In the genomic region with DNA sequence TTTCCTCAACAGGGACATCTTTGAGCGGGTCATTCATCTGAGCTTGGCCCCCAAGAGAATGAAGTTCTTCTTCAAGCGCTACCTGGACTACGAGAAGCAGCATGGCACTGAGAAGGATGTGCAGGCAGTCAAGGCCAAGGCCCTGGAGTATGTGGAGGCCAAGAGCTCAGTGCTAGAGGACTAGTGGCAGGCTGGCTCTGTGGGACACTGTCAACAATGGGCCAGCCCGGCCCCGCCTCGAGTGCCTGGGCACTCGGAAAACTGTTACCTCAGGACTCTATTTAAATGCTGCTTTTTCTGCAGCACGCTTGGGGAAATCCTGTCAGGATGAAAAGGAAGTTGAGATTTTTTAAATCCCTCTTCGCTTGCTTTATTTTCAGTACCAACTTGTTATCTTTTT, we compare ENCODE assay signal across 15 cellular contexts. TPM values are rescaled to one million over a fixed set of nuclear protein-coding genes. Genes with fewer than 3 reads are reported as not detected.
A peak's percentile ranks its signal among the peaks of the same experiment; 100 is the strongest.
DNase-seq lines count a peak whose midpoint lies in the region; ATAC-seq, FAIRE-seq and TF ChIP-seq lines count a peak whose summit lies in the region.
"Had no signal": no experiment of that assay in that cellular context is flagged by ENCODE, and none has a peak within 500 bp of the region (broad histone marks: within the 10 kb centered on the region; RNA-seq: fewer than 3 reads in every experiment).

No MANE protein-coding gene starts in this region.

- H3K4me1 ChIP-seq in right lobe of liver: no peaks in the 10 kb centered on the region
- no peaks in the 10 kb centered on the region for H3K4me1 ChIP-seq in HepG2 (ENCODE audit: insufficient read depth, low read length)
- peaks cover 8 to 13% of the 10 kb centered on the region in 2 donors for H3K4me1 ChIP-seq in esophagus (ENCODE audit: control insufficient read depth in 2 of 2, insufficient read depth in 2 of 2, low read length in 1 of 2)
- peaks cover 0 to 44% (median 20%) of the 10 kb centered on the region in 4 donors for H3K4me1 ChIP-seq in sigmoid colon
- H3K4me1 ChIP-seq in vagina: peaks cover 81% of the 10 kb centered on the region
- H3K4me1 ChIP-seq in pancreas: no peaks in the 10 kb centered on the region

- H3K4me2 ChIP-seq in HepG2 (ENCODE audit: low read depth, low read length): no peak overlapping the region

- H3K9ac ChIP-seq in HepG2 (ENCODE audit: insufficient read depth, low read depth, low read length): no peak overlapping the region

- TF ChIP-seq EP300 in HepG2 (IDR thresholded peaks at IDR 0.05; ENCODE audit: low read depth in 2 of 2, low read length in 2 of 2) (no peak), HepG2 (CRISPR knock-in tag; IDR thresholded peaks at IDR 0.05; ENCODE audit: borderline replicate concordance) (no peak), sigmoid colon (IDR thresholded peaks at IDR 0.05) (no peak)

- H3K9me3 ChIP-seq in right lobe of liver (no peaks in the 10 kb centered on the region), HepG2 (ENCODE audit: low read length) (no peaks in the 10 kb centered on the region), esophagus (ENCODE audit: control insufficient read depth in 2 of 2, insufficient read depth in 1 of 2, low read depth in 1 of 2, low read length in 1 of 2) (no peaks in the 10 kb centered on the region), sigmoid colon (no peaks in the 10 kb centered on the region), vagina (no peaks in the 10 kb centered on the region), pancreas (no peaks in the 10 kb centered on the region)
- H3K9me3 ChIP-seq: colonic mucosa had no signal

- no peaks in the 10 kb centered on the region for H3K79me2 ChIP-seq in HepG2 (ENCODE audit: insufficient read depth, low read length)

- peak overlapping the region in 2 of 3 donors; percentile 18 to 65 for H3K27ac ChIP-seq in right lobe of liver
- no peak overlapping the region for H3K27ac ChIP-seq in HepG2 (ENCODE audit: extremely low read length, insufficient read depth, low read length)
- H3K27ac ChIP-seq in esophagus (ENCODE audit: low read depth in 2 of 2, low read length in 1 of 2): peak overlapping the region; percentile 68 to 77
- H3K27ac ChIP-seq in sigmoid colon: peak overlapping the region; percentile 66 to 88 (median 76)
- H3K27ac ChIP-seq in vagina: peak overlapping the region; percentile 89
- peak overlapping the region in 1 of 4 donors; percentile 28 for H3K27ac ChIP-seq in pancreas
- H3K27ac ChIP-seq: colonic mucosa had no signal

- FAIRE-seq in HepG2 (lab: Jason Lieb, UNC): no peak
- no peak for FAIRE-seq in pancreas (lab: Jason Lieb, UNC)

- no peaks in the 10 kb centered on the region for H4K20me1 ChIP-seq in HepG2 (ENCODE audit: insufficient read depth, low read length)

- intact Hi-C loops in right lobe of liver (cut with DNase I): no loop called here
- intact Hi-C loops in HepG2 (cut with micrococcal nuclease; ENCODE audit: unreplicated experiment): no loop called here
- intact Hi-C loops in sigmoid colon (cut with DNase I): no loop called here
- intact Hi-C loops in vagina (cut with DNase I): no loop called here
- intact Hi-C loops in pancreas (cut with DNase I): no loop called here

- no peak for TF ChIP-seq CTCF in right lobe of liver (IDR thresholded peaks at IDR 0.05)
- no peak for TF ChIP-seq CTCF in HepG2 (CRISPR knock-in tag; IDR thresholded peaks at IDR 0.05)
- no peak for TF ChIP-seq CTCF in sigmoid colon (IDR thresholded peaks at IDR 0.05)
- no peak for TF ChIP-seq CTCF in vagina (IDR thresholded peaks at IDR 0.05)
- TF ChIP-seq CTCF in pancreas (IDR thresholded peaks at IDR 0.05): no peak

- in situ Hi-C loops in HepG2 (cut with HindIII; ENCODE audit: extremely low pct_ligation_motif_present, low pct_unique_long_range_greater_than_20kb): no loop called here

- no peak for DNase-seq in right lobe of liver
- no peak for DNase-seq in HepG2 (ENCODE audit: low spot score)
- no peak for DNase-seq in sigmoid colon
- no peak for DNase-seq in vagina (ENCODE audit: extremely low spot score in 2 of 2)
- no peak for DNase-seq in DMS53 treated with DMSO at 0.1 percent for 48 hours (lab: John Stamatoyannopoulos, UW; ENCODE audit: unreplicated experiment)
- no peak for DNase-seq in pancreas
- no peak for DNase-seq in stimulated activated naive CD4-positive, alpha-beta T cell treated with Interleukin-2 at 50 U/mL for 16 hours (lab: John Stamatoyannopoulos, UW)
- DNase-seq: activated CD4-positive, alpha-beta T cell treated with anti-CD3 and anti-CD28 coated beads, Interleukin-2, amount 50 U/mL, for 48 hours; activated naive CD4-positive, alpha-beta T cell treated with anti-CD3 and anti-CD28 coated beads for 36 hours; colonic mucosa; naive thymus-derived CD8-positive, alpha-beta T cell; NCI-H2029; NCI-H774; stimulated activated CD4-positive, alpha-beta T cell treated with anti-CD3 and anti-CD28 coated beads, Interleukin-12 subunit alpha, Interleukin-12 subunit beta, amount 100 ng/mL, for 4 hours had no signal

- CTCF ChIA-PET in HepG2 (lab: Yijun Ruan, JAX; ENCODE audit: low intra/inter-chr PET ratio, low total read pairs): no interaction called here

- BruUV-seq in HepG2 (replicated peaks; lab: Mats Ljungman, UMichigan): no TSS peak

- H3K4me3 ChIP-seq in right lobe of liver: no peak overlapping the region
- H3K4me3 ChIP-seq in HepG2 (replicated peaks in 1 of 3; ENCODE audit: insufficient read depth in 1 of 3, low read depth in 2 of 3, low read length in 3 of 3): no peak overlapping the region
- H3K4me3 ChIP-seq in esophagus (ENCODE audit: low read depth in 1 of 2, low read length in 2 of 2): no peak overlapping the region
- no peak overlapping the region for H3K4me3 ChIP-seq in sigmoid colon
- no peak overlapping the region for H3K4me3 ChIP-seq in vagina
- H3K4me3 ChIP-seq in pancreas: no peak overlapping the region
- H3K4me3 ChIP-seq: colonic mucosa had no signal

- WGBS in right lobe of liver (ENCODE audit: insufficient coverage, low coverage, low lambda C conversion rate, missing lambda C conversion rate): 53% methylated on average over 6 of the region's 9 CpGs
- 96% methylated on average over 6 of the region's 9 CpGs for WGBS in HepG2 (ENCODE audit: low lambda C conversion rate)
- whole genome bisulfite sequencing in esophagus, 2 donors: 82 to 88% methylated on average over 9 of the region's 9 CpGs
- WGBS in sigmoid colon, 2 donors: 86 to 92% methylated on average over 9 of the region's 9 CpGs
- WGBS in pancreas, 2 donors: 88 to 97% methylated on average over 9 of the region's 9 CpGs

- POLR2A ChIA-PET in HepG2 (lab: Yijun Ruan, JAX): no interaction called here

- no peaks in the 10 kb centered on the region for H3K27me3 ChIP-seq in right lobe of liver
- no peaks in the 10 kb centered on the region for H3K27me3 ChIP-seq in HepG2 (ENCODE audit: control insufficient read depth in 1 of 2, insufficient read depth in 2 of 2, low read length in 2 of 2)
- H3K27me3 ChIP-seq in esophagus (ENCODE audit: control insufficient read depth in 1 of 2, insufficient read depth in 2 of 2, low read length in 2 of 2): no peaks in the 10 kb centered on the region
- H3K27me3 ChIP-seq in sigmoid colon: no peaks in the 10 kb centered on the region
- no peaks in the 10 kb centered on the region for H3K27me3 ChIP-seq in vagina
- no peaks in the 10 kb centered on the region for H3K27me3 ChIP-seq in pancreas
- H3K27me3 ChIP-seq: colonic mucosa had no signal

- TF ChIP-seq POLR2A in right lobe of liver (IDR thresholded peaks at IDR 0.05) (no peak), HepG2 (IDR thresholded peaks at IDR 0.05; ENCODE audit: insufficient read depth in 1 of 2, low read depth in 2 of 2, low read length in 2 of 2) (no peak), sigmoid colon (IDR thresholded peaks at IDR 0.05) (no peak), vagina (IDR thresholded peaks at IDR 0.05) (no peak)

- TF ChIP-seq RAD21 in HepG2 (CRISPR knock-in tag; IDR thresholded peaks at IDR 0.05): no peak

- ATAC-seq in right lobe of liver (no peak), HepG2 (no peak), pancreas (no peak)
- ATAC-seq: naive thymus-derived CD8-positive, alpha-beta T cell had no signal

- H3K36me3 ChIP-seq in right lobe of liver (peaks cover 0 to 57% (median 29%) of the 10 kb centered on the region in 4 donors), HepG2 (replicated peaks in 1 of 2; ENCODE audit: control insufficient read depth in 1 of 2, insufficient read depth in 2 of 2, low read length in 2 of 2) (peaks cover 33 to 55% of the 10 kb centered on the region in 2 experiments; a peak in 4 of 5 replicates), esophagus (ENCODE audit: control insufficient read depth in 2 of 2, insufficient read depth in 2 of 2, low read length in 1 of 2) (peaks cover 12 to 59% of the 10 kb centered on the region in 2 donors), sigmoid colon (peaks cover 11 to 91% (median 40%) of the 10 kb centered on the region in 4 donors), vagina (peaks cover 0 to 74% of the 10 kb centered on the region in 2 donors), pancreas (peaks cover 3 to 54% (median 34%) of the 10 kb centered on the region in 3 donors)
- H3K36me3 ChIP-seq: colonic mucosa had no signal

- no peak overlapping the region for H2AFZ ChIP-seq in HepG2 (ENCODE audit: low read length)

RNA-seq across cellular contexts. Expression of gene CALHM2, which starts 6.8 kb away (rescaled TPM):
- total RNA-seq in right lobe of liver (1 to 10 TPM; 2.3 to 5.7 (median 3.7) TPM), HepG2 (2016; rRNA removed; fragmentation: Illumina TruSeq; extraction: Trizol) (not detected in 2 replicates), sigmoid colon (10 to 100 TPM; 27.4 to 55.4 (median 46.4) TPM), vagina (94.3 TPM), pancreas (10 to 100 TPM in 1 of 6 donors, 1 to 10 TPM in 5; 1.1 to 14.0 (median 4.1) TPM)
- not detected in 2 replicates for total RNA-seq in HepG2 (2016; cell fraction: cytosol; rRNA removed; fragmentation: Illumina TruSeq; extraction: Trizol; ENCODE audit: low read depth)
- 0.06 TPM in 1 of 2 replicates, not detected in the other for total RNA-seq in HepG2 (2016; cell fraction: insoluble cytoplasmic fraction; rRNA removed; fragmentation: Illumina TruSeq; extraction: Trizol)
- total RNA-seq in HepG2 (2016; cell fraction: membrane; rRNA removed; fragmentation: Illumina TruSeq; extraction: Trizol): 0.10 TPM in 1 of 2 replicates, not detected in the other
- not detected in 2 replicates for total RNA-seq in HepG2 (2016; cell fraction: nucleus; rRNA removed; fragmentation: Illumina TruSeq; extraction: Trizol)
- polyA plus RNA-seq in HepG2 (2011; rRNA removed) (0.15 TPM in 1 of 2 replicates, not detected in the other), esophagus (1 to 10 TPM; 5.3 to 9.7 TPM), sigmoid colon (10 to 100 TPM in 2 of 3 donors, 1 to 10 TPM in 1; 5.5 to 20.4 (median 13.7) TPM), pancreas (1 to 10 TPM; 7.0 to 7.7 TPM)
- polyA plus RNA-seq in HepG2 (2011; cell fraction: cytosol; rRNA removed): 0.09 and 0.15 TPM in 2 replicates
- polyA plus RNA-seq in HepG2 (2011; cell fraction: nucleus; rRNA removed): 0.09 and 0.19 TPM in 2 replicates
- polyA plus RNA-seq in HepG2 (2012): 0.24 and 0.43 TPM in 2 replicates
- not detected in 2 replicates for polyA plus RNA-seq in HepG2 (2016; cell fraction: cytosol; fragmentation: Illumina TruSeq; extraction: Trizol; ENCODE audit: low read depth)
- polyA plus RNA-seq in HepG2 (2016; cell fraction: insoluble cytoplasmic fraction; fragmentation: Illumina TruSeq; extraction: Trizol; ENCODE audit: low read depth): not detected in 2 replicates
- polyA plus RNA-seq in HepG2 (2016; cell fraction: membrane; fragmentation: Illumina TruSeq; extraction: Trizol; ENCODE audit: low read depth): 0.17 TPM in 1 of 2 replicates, not detected in the other
- not detected in 2 replicates for polyA plus RNA-seq in HepG2 (2016; cell fraction: nucleus; fragmentation: Illumina TruSeq; extraction: Trizol; ENCODE audit: insufficient read depth, low read depth)
- polyA minus RNA-seq in HepG2 (2011; rRNA and poly(A)+ RNA removed; ENCODE audit: low replicate concordance): 0.24 and 3.0 TPM in 2 replicates
- polyA minus RNA-seq in HepG2 (2011; cell fraction: cytosol; rRNA and poly(A)+ RNA removed): not detected in 2 replicates
- not detected in 2 replicates for polyA minus RNA-seq in HepG2 (2011; cell fraction: nucleus; rRNA and poly(A)+ RNA removed)

RNA-seq across cellular contexts. Expression of gene CALHM1, which starts 13.3 kb away (rescaled TPM):
- total RNA-seq in right lobe of liver (not detected), HepG2 (2016; rRNA removed; fragmentation: Illumina TruSeq; extraction: Trizol) (0.04 TPM in 1 of 2 replicates, not detected in the other), sigmoid colon (not detected), vagina (not detected), pancreas (under 1 TPM in 1 of 6 donors, not detected in 5; 0.16 TPM)
- not detected in 2 replicates for total RNA-seq in HepG2 (2016; cell fraction: cytosol; rRNA removed; fragmentation: Illumina TruSeq; extraction: Trizol; ENCODE audit: low read depth)
- 0.06 TPM in 1 of 2 replicates, not detected in the other for total RNA-seq in HepG2 (2016; cell fraction: insoluble cytoplasmic fraction; rRNA removed; fragmentation: Illumina TruSeq; extraction: Trizol)
- total RNA-seq in HepG2 (2016; cell fraction: membrane; rRNA removed; fragmentation: Illumina TruSeq; extraction: Trizol): not detected in 2 replicates
- not detected in 2 replicates for total RNA-seq in HepG2 (2016; cell fraction: nucleus; rRNA removed; fragmentation: Illumina TruSeq; extraction: Trizol)
- polyA plus RNA-seq in HepG2 (2011; rRNA removed) (not detected in 2 replicates), esophagus (not detected), sigmoid colon (under 1 TPM in 1 of 3 donors, not detected in 2; 0.07 TPM), pancreas (not detected)
- not detected in 2 replicates for polyA plus RNA-seq in HepG2 (2011; cell fraction: cytosol; rRNA removed)
- not detected in 2 replicates for polyA plus RNA-seq in HepG2 (2011; cell fraction: nucleus; rRNA removed)
- not detected in 2 replicates for polyA plus RNA-seq in HepG2 (2012)
- polyA plus RNA-seq in HepG2 (2016; cell fraction: cytosol; fragmentation: Illumina TruSeq; extraction: Trizol; ENCODE audit: low read depth): not detected in 2 replicates
- not detected in 2 replicates for polyA plus RNA-seq in HepG2 (2016; cell fraction: insoluble cytoplasmic fraction; fragmentation: Illumina TruSeq; extraction: Trizol; ENCODE audit: low read depth)
- not detected in 2 replicates for polyA plus RNA-seq in HepG2 (2016; cell fraction: membrane; fragmentation: Illumina TruSeq; extraction: Trizol; ENCODE audit: low read depth)
- not detected in 2 replicates for polyA plus RNA-seq in HepG2 (2016; cell fraction: nucleus; fragmentation: Illumina TruSeq; extraction: Trizol; ENCODE audit: insufficient read depth, low read depth)
- not detected in 2 replicates for polyA minus RNA-seq in HepG2 (2011; rRNA and poly(A)+ RNA removed; ENCODE audit: low replicate concordance)
- polyA minus RNA-seq in HepG2 (2011; cell fraction: cytosol; rRNA and poly(A)+ RNA removed): not detected in 2 replicates
- polyA minus RNA-seq in HepG2 (2011; cell fraction: nucleus; rRNA and poly(A)+ RNA removed): not detected in 2 replicates
- total RNA-seq: activated naive CD4-positive, alpha-beta T cell treated with anti-CD3 and anti-CD28 coated beads for 36 hours; colonic mucosa; naive thymus-derived CD8-positive, alpha-beta T cell had no signal

RNA-seq across cellular contexts. Expression of gene CALHM3, which starts 33.7 kb away (rescaled TPM):
- total RNA-seq in right lobe of liver: not detected
- not detected in 2 replicates for total RNA-seq in HepG2 (2016; rRNA removed; fragmentation: Illumina TruSeq; extraction: Trizol)
- not detected in 2 replicates for total RNA-seq in HepG2 (2016; cell fraction: cytosol; rRNA removed; fragmentation: Illumina TruSeq; extraction: Trizol; ENCODE audit: low read depth)
- not detected in 2 replicates for total RNA-seq in HepG2 (2016; cell fraction: insoluble cytoplasmic fraction; rRNA removed; fragmentation: Illumina TruSeq; extraction: Trizol)
- total RNA-seq in HepG2 (2016; cell fraction: membrane; rRNA removed; fragmentation: Illumina TruSeq; extraction: Trizol): not detected in 2 replicates
- total RNA-seq in HepG2 (2016; cell fraction: nucleus; rRNA removed; fragmentation: Illumina TruSeq; extraction: Trizol): not detected in 2 replicates
- polyA plus RNA-seq in HepG2 (2011; rRNA removed): not detected in 2 replicates
- not detected in 2 replicates for polyA plus RNA-seq in HepG2 (2011; cell fraction: cytosol; rRNA removed)
- polyA plus RNA-seq in HepG2 (2011; cell fraction: nucleus; rRNA removed): not detected in 2 replicates
- not detected in 2 replicates for polyA plus RNA-seq in HepG2 (2012)
- not detected in 2 replicates for polyA plus RNA-seq in HepG2 (2016; cell fraction: cytosol; fragmentation: Illumina TruSeq; extraction: Trizol; ENCODE audit: low read depth)
- polyA plus RNA-seq in HepG2 (2016; cell fraction: insoluble cytoplasmic fraction; fragmentation: Illumina TruSeq; extraction: Trizol; ENCODE audit: low read depth): not detected in 2 replicates
- polyA plus RNA-seq in HepG2 (2016; cell fraction: membrane; fragmentation: Illumina TruSeq; extraction: Trizol; ENCODE audit: low read depth): not detected in 2 replicates
- polyA plus RNA-seq in HepG2 (2016; cell fraction: nucleus; fragmentation: Illumina TruSeq; extraction: Trizol; ENCODE audit: insufficient read depth, low read depth): not detected in 2 replicates
- 0.49 TPM in 1 of 2 replicates, not detected in the other for polyA minus RNA-seq in HepG2 (2011; rRNA and poly(A)+ RNA removed; ENCODE audit: low replicate concordance)
- not detected in 2 replicates for polyA minus RNA-seq in HepG2 (2011; cell fraction: cytosol; rRNA and poly(A)+ RNA removed)
- not detected in 2 replicates for polyA minus RNA-seq in HepG2 (2011; cell fraction: nucleus; rRNA and poly(A)+ RNA removed)
- not detected for polyA plus RNA-seq in esophagus
- total RNA-seq in sigmoid colon: not detected
- not detected for polyA plus RNA-seq in sigmoid colon
- not detected for total RNA-seq in vagina
- under 1 TPM; 0.08 to 0.58 (median 0.17) TPM for total RNA-seq in pancreas
- 1 to 10 TPM in 1 of 2 donors, under 1 TPM in 1; 0.11 to 1.5 TPM for polyA plus RNA-seq in pancreas
- total RNA-seq: activated naive CD4-positive, alpha-beta T cell treated with anti-CD3 and anti-CD28 coated beads for 36 hours; colonic mucosa; naive thymus-derived CD8-positive, alpha-beta T cell had no signal
- polyA plus RNA-seq: naive thymus-derived CD8-positive, alpha-beta T cell had no signal

RNA-seq across cellular contexts. Expression of gene NEURL1, which starts 48.1 kb away (rescaled TPM):
- total RNA-seq in right lobe of liver (1 to 10 TPM in 2 of 6 experiments, under 1 TPM in 3, not detected in 1; 0.10 to 1.6 (median 0.83) TPM), HepG2 (2016; rRNA removed; fragmentation: Illumina TruSeq; extraction: Trizol) (not detected in 2 replicates), sigmoid colon (under 1 TPM in 3 of 4 donors, not detected in 1; 0.41 to 0.71 (median 0.55) TPM), vagina (4.2 TPM), pancreas (10 to 100 TPM; 11.0 to 19.2 (median 17.6) TPM)
- not detected in 2 replicates for total RNA-seq in HepG2 (2016; cell fraction: cytosol; rRNA removed; fragmentation: Illumina TruSeq; extraction: Trizol; ENCODE audit: low read depth)
- not detected in 2 replicates for total RNA-seq in HepG2 (2016; cell fraction: insoluble cytoplasmic fraction; rRNA removed; fragmentation: Illumina TruSeq; extraction: Trizol)
- total RNA-seq in HepG2 (2016; cell fraction: membrane; rRNA removed; fragmentation: Illumina TruSeq; extraction: Trizol): not detected in 2 replicates
- not detected in 2 replicates for total RNA-seq in HepG2 (2016; cell fraction: nucleus; rRNA removed; fragmentation: Illumina TruSeq; extraction: Trizol)
- polyA plus RNA-seq in HepG2 (2011; rRNA removed) (0.01 TPM in 1 of 2 replicates, not detected in the other), esophagus (under 1 TPM; 0.10 to 0.11 TPM), sigmoid colon (10 to 100 TPM; 29.9 to 54.1 (median 31.8) TPM), pancreas (10 to 100 TPM; 36.3 to 69.9 TPM)
- 0.01 and 0.03 TPM in 2 replicates for polyA plus RNA-seq in HepG2 (2011; cell fraction: cytosol; rRNA removed)
- polyA plus RNA-seq in HepG2 (2011; cell fraction: nucleus; rRNA removed): 0.14 and 0.18 TPM in 2 replicates
- polyA plus RNA-seq in HepG2 (2012): 0.08 and 0.13 TPM in 2 replicates
- not detected in 2 replicates for polyA plus RNA-seq in HepG2 (2016; cell fraction: cytosol; fragmentation: Illumina TruSeq; extraction: Trizol; ENCODE audit: low read depth)
- polyA plus RNA-seq in HepG2 (2016; cell fraction: insoluble cytoplasmic fraction; fragmentation: Illumina TruSeq; extraction: Trizol; ENCODE audit: low read depth): not detected in 2 replicates
- not detected in 2 replicates for polyA plus RNA-seq in HepG2 (2016; cell fraction: membrane; fragmentation: Illumina TruSeq; extraction: Trizol; ENCODE audit: low read depth)
- not detected in 2 replicates for polyA plus RNA-seq in HepG2 (2016; cell fraction: nucleus; fragmentation: Illumina TruSeq; extraction: Trizol; ENCODE audit: insufficient read depth, low read depth)
- polyA minus RNA-seq in HepG2 (2011; rRNA and poly(A)+ RNA removed; ENCODE audit: low replicate concordance): 10.5 TPM in 1 of 2 replicates, not detected in the other
- polyA minus RNA-seq in HepG2 (2011; cell fraction: cytosol; rRNA and poly(A)+ RNA removed): 0.18 TPM in 1 of 2 replicates, not detected in the other
- polyA minus RNA-seq in HepG2 (2011; cell fraction: nucleus; rRNA and poly(A)+ RNA removed): not detected in 2 replicates

RNA-seq across cellular contexts. Expression of gene PDCD11, which starts 48.9 kb away (rescaled TPM):
- 10 to 100 TPM; 10.6 to 13.5 (median 12.0) TPM for total RNA-seq in right lobe of liver
- 40.3 and 52.8 TPM in 2 replicates for total RNA-seq in HepG2 (2016; rRNA removed; fragmentation: Illumina TruSeq; extraction: Trizol)
- 27.0 and 30.8 TPM in 2 replicates for total RNA-seq in HepG2 (2016; cell fraction: cytosol; rRNA removed; fragmentation: Illumina TruSeq; extraction: Trizol; ENCODE audit: low read depth)
- 34.1 and 54.5 TPM in 2 replicates for total RNA-seq in HepG2 (2016; cell fraction: insoluble cytoplasmic fraction; rRNA removed; fragmentation: Illumina TruSeq; extraction: Trizol)
- 18.0 and 20.8 TPM in 2 replicates for total RNA-seq in HepG2 (2016; cell fraction: membrane; rRNA removed; fragmentation: Illumina TruSeq; extraction: Trizol)
- 98.0 and 102 TPM in 2 replicates for total RNA-seq in HepG2 (2016; cell fraction: nucleus; rRNA removed; fragmentation: Illumina TruSeq; extraction: Trizol)
- 12.8 and 17.7 TPM in 2 replicates for polyA plus RNA-seq in HepG2 (2011; rRNA removed)
- polyA plus RNA-seq in HepG2 (2011; cell fraction: cytosol; rRNA removed): 9.6 and 9.7 TPM in 2 replicates
- polyA plus RNA-seq in HepG2 (2011; cell fraction: nucleus; rRNA removed): 42.8 and 48.5 TPM in 2 replicates
- 17.7 and 25.7 TPM in 2 replicates for polyA plus RNA-seq in HepG2 (2012)
- polyA plus RNA-seq in HepG2 (2016; cell fraction: cytosol; fragmentation: Illumina TruSeq; extraction: Trizol; ENCODE audit: low read depth): 3.2 and 3.6 TPM in 2 replicates
- 22.1 and 22.5 TPM in 2 replicates for polyA plus RNA-seq in HepG2 (2016; cell fraction: insoluble cytoplasmic fraction; fragmentation: Illumina TruSeq; extraction: Trizol; ENCODE audit: low read depth)
- polyA plus RNA-seq in HepG2 (2016; cell fraction: membrane; fragmentation: Illumina TruSeq; extraction: Trizol; ENCODE audit: low read depth): 5.0 and 5.4 TPM in 2 replicates
- 93.1 and 111 TPM in 2 replicates for polyA plus RNA-seq in HepG2 (2016; cell fraction: nucleus; fragmentation: Illumina TruSeq; extraction: Trizol; ENCODE audit: insufficient read depth, low read depth)
- polyA minus RNA-seq in HepG2 (2011; rRNA and poly(A)+ RNA removed; ENCODE audit: low replicate concordance): 43.3 and 78.6 TPM in 2 replicates
- 18.0 and 22.6 TPM in 2 replicates for polyA minus RNA-seq in HepG2 (2011; cell fraction: cytosol; rRNA and poly(A)+ RNA removed)
- 41.7 and 65.8 TPM in 2 replicates for polyA minus RNA-seq in HepG2 (2011; cell fraction: nucleus; rRNA and poly(A)+ RNA removed)
- 10 to 100 TPM; 12.2 to 15.5 TPM for polyA plus RNA-seq in esophagus
- 10 to 100 TPM; 11.0 to 15.0 (median 13.0) TPM for total RNA-seq in sigmoid colon
- 10 to 100 TPM in 1 of 3 donors, 1 to 10 TPM in 2; 3.2 to 24.0 (median 6.0) TPM for polyA plus RNA-seq in sigmoid colon
- 22.8 TPM for total RNA-seq in vagina
- 10 to 100 TPM; 11.3 to 17.3 (median 15.9) TPM for total RNA-seq in pancreas
- polyA plus RNA-seq in pancreas: 10 to 100 TPM; 18.2 to 27.4 TPM
